15 cellular contexts compared by ENCODE assay signal in the genomic region with DNA sequence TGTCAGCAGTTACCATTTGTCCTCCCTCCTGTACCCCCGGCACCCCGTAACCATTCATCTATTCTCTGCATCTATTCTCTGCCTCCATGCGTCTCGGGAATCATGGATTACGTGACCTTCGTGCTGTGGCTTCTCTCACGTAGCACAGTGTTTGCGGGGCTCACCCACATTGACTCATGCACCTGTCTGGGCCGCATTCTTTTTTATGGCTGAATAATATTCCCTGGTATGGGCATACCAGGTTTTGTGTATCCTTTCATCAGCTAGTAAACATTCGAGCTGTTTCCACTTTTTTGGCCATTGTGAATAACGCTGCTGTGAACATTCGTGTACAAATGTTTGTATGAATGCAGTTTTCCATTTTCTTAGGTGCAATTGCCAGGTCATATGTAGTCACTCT. TPM values are rescaled to one million over a fixed set of nuclear protein-coding genes. Genes with fewer than 3 reads are reported as not detected.
A peak's percentile ranks its signal among the peaks of the same experiment; 100 is the strongest.
DNase-seq lines count a peak whose midpoint lies in the region; FAIRE-seq and TF ChIP-seq lines count a peak whose summit lies in the region.
"Had no signal": no experiment of that assay in that cellular context is flagged by ENCODE, and none has a peak within 500 bp of the region (broad histone marks: within the 10 kb centered on the region; RNA-seq: fewer than 3 reads in every experiment).

No MANE protein-coding gene starts in this region.

- TF ChIP-seq POLR2A in H1 (IDR thresholded peaks at IDR 0.05; ENCODE audit: control extremely low read depth in 1 of 2, low read depth in 2 of 2, low read length in 2 of 2) (no peak), sigmoid colon (IDR thresholded peaks at IDR 0.05) (no peak)

- no peak overlapping the region for H2BK15ac ChIP-seq in H1 (ENCODE audit: low read length)

- TF ChIP-seq EP300 in H1 (IDR thresholded peaks at IDR 0.05; ENCODE audit: borderline replicate concordance in 1 of 2, low read depth in 2 of 2, low read length in 2 of 2) (no peak), sigmoid colon (IDR thresholded peaks at IDR 0.05) (no peak)

- no peak overlapping the region for H3K23ac ChIP-seq in H1 (ENCODE audit: insufficient read length)

- peak overlapping the region; percentile 16 for H3K56ac ChIP-seq in H1 (replicated peaks; ENCODE audit: insufficient read length, low read depth, low read length)

- no peak overlapping the region for H4K91ac ChIP-seq in H1 (replicated peaks; ENCODE audit: insufficient read length, low read length)

- no peaks in the 10 kb centered on the region; the same call in 1 of the 2 replicates for H3K36me3 Mint-ChIP-seq in HFFc6 (ENCODE audit: low read depth)

- no peaks in the 10 kb centered on the region for H3K27me3 Mint-ChIP-seq in HFFc6 (ENCODE audit: insufficient read depth)
- H3K27me3 Mint-ChIP-seq: CD8-positive, alpha-beta memory T cell had no signal

- no peak overlapping the region for H2BK20ac ChIP-seq in H1 (ENCODE audit: low read length)

- TF ChIP-seq RAD21 in H1 (IDR thresholded peaks at IDR 0.05 in 1 of 2, conservative IDR thresholded peaks at IDR 0.05 in 1 of 2; ENCODE audit: low read depth in 2 of 2, low read length in 2 of 2) = no peak

- H3K79me1 ChIP-seq in H1 (ENCODE audit: low read depth, low read length) = peaks cover 24% of the 10 kb centered on the region

- H3K4me1 ChIP-seq in HEK293 (ENCODE audit: control insufficient read depth, insufficient read depth, low read length) = no peaks in the 10 kb centered on the region
- peaks cover 0 to 7% (median 1%) of the 10 kb centered on the region in 4 experiments; a peak in 4 of 7 replicates for H3K4me1 ChIP-seq in H1 (replicated peaks in 1 of 4; ENCODE audit: control insufficient read depth in 3 of 4, insufficient read depth in 4 of 4, low read length in 3 of 4)
- peaks cover 0 to 9% (median 4%) of the 10 kb centered on the region in 4 donors for H3K4me1 ChIP-seq in sigmoid colon
- H3K4me1 ChIP-seq: Caco-2 had no signal

- H3K9me3 ChIP-seq in HEK293 (ENCODE audit: control insufficient read depth, insufficient read depth, low read depth, low read length) (no peaks in the 10 kb centered on the region), SU-DHL-6 (ENCODE audit: insufficient read depth, low read length) (no peaks in the 10 kb centered on the region), H1 (ENCODE audit: insufficient read depth in 2 of 2, low read depth in 1 of 2, low read length in 1 of 2) (no peaks in the 10 kb centered on the region), sigmoid colon (no peaks in the 10 kb centered on the region)
- H3K9me3 ChIP-seq: Caco-2 had no signal

- H4K20me1 ChIP-seq in SU-DHL-6 (ENCODE audit: low read depth, low read length) = peaks cover 5% of the 10 kb centered on the region; the same call in 1 of the 2 replicates
- H4K20me1 ChIP-seq in H1 (replicated peaks in 1 of 2; ENCODE audit: control insufficient read depth in 1 of 2, insufficient read depth in 2 of 2, low read length in 2 of 2) = peaks cover 20 to 33% of the 10 kb centered on the region in 2 experiments

- H3K27ac Mint-ChIP-seq in HFFc6 = no peak overlapping the region

- no peak overlapping the region for H2AFZ ChIP-seq in SU-DHL-6 (ENCODE audit: low read depth, low read length, severe bottlenecking)
- no peak overlapping the region for H2AFZ ChIP-seq in H1 (ENCODE audit: low read length)

- H4K5ac ChIP-seq in H1 (ENCODE audit: insufficient read length, low read depth, low read length) = no peak overlapping the region

- TF ChIP-seq CTCF in HEK293 (tag by site-specific recombination; IDR thresholded peaks at IDR 0.05) (no peak), SU-DHL-6 (IDR thresholded peaks at IDR 0.05; ENCODE audit: insufficient read depth, low read length, poor library complexity, severe bottlenecking) (no peak), H1 (IDR thresholded peaks at IDR 0.05; ENCODE audit: control extremely low read depth in 1 of 3, insufficient read depth in 1 of 3, low read depth in 1 of 3, low read length in 3 of 3) (no peak), sigmoid colon (IDR thresholded peaks at IDR 0.05) (no peak), HFFc6 (IDR thresholded peaks at IDR 0.05) (no peak)

- no peaks in the 10 kb centered on the region for H3K9me2 ChIP-seq in SU-DHL-6 (replicated peaks; ENCODE audit: insufficient read depth, low read length)

- H2BK12ac ChIP-seq in H1 (ENCODE audit: low read depth, low read length) = no peak overlapping the region

- no peaks in the 10 kb centered on the region; the same call in 1 of the 2 replicates for H3K23me2 ChIP-seq in H1 (ENCODE audit: low read depth, low read length)

- peaks cover 27% of the 10 kb centered on the region for H3F3A ChIP-seq in SU-DHL-6 (ENCODE audit: insufficient read depth)

- H4K8ac ChIP-seq in H1 (ENCODE audit: extremely low read depth, insufficient read depth, low read length) = no peak overlapping the region

- H3K36me3 ChIP-seq in HEK293 (ENCODE audit: control insufficient read depth in 2 of 2, insufficient read depth in 1 of 2, low read length in 2 of 2) (no peaks in the 10 kb centered on the region; a peak in 1 of 3 replicates), SU-DHL-6 (ENCODE audit: low read length) (peaks cover 5% of the 10 kb centered on the region), H1 (ENCODE audit: control insufficient read depth in 2 of 4, insufficient read depth in 4 of 4, low read length in 3 of 4) (no peaks in the 10 kb centered on the region; a peak in 1 of 8 replicates), sigmoid colon (no peaks in the 10 kb centered on the region)

- H3K27ac ChIP-seq in HEK293 (ENCODE audit: extremely low read depth, low read depth, low read length) (no peak overlapping the region), SU-DHL-6 (ENCODE audit: low read depth, low read length) (peak overlapping the region; percentile 83; the same call in 1 of the 2 replicates), H1 (ENCODE audit: low read depth, low read length) (no peak overlapping the region), sigmoid colon (no peak overlapping the region)
- H3K27ac ChIP-seq: BLaER1 had no signal

- 96% methylated on average over 12 of the region's 12 CpGs; no CpG with 5 or more reads in 1 of the 2 experiments for WGBS in H1 (ENCODE audit: extremely low coverage in 1 of 2, insufficient coverage in 1 of 2, insufficient read length in 1 of 2, insufficient replicate concordance in 2 of 2, low coverage in 1 of 2, low lambda C conversion rate in 2 of 2, missing lambda C conversion rate in 1 of 2), 2 experiments
- WGBS in sigmoid colon, 2 donors = 96 to 98% methylated on average over 12 of the region's 12 CpGs

- CTCF ChIA-PET in HEK293 (lab: Yijun Ruan, JAX) = no interaction called here
- CTCF ChIA-PET in H1 (lab: Charles Lee; ENCODE audit: partially characterized antibody) = interaction anchor here (1.7 kb wide), 1 partner anchor 151 kb away, joined by 4 read pairs; no protein-coding TSS in a partner anchor

- H3K9ac ChIP-seq in SU-DHL-6 (ENCODE audit: low read length) (no peak overlapping the region), H1 (replicated peaks in 1 of 4; ENCODE audit: extremely low read depth in 1 of 4, low read depth in 3 of 4, low read length in 3 of 4) (no peak overlapping the region)
- H3K9ac ChIP-seq: BLaER1 had no signal

- no peak overlapping the region for H2BK120ac ChIP-seq in H1 (replicated peaks; ENCODE audit: low read depth, low read length)

- no peak overlapping the region for H3K4me3 Mint-ChIP-seq in HFFc6
- H3K4me3 Mint-ChIP-seq: CD8-positive, alpha-beta memory T cell had no signal

- no peaks in the 10 kb centered on the region for H3K27me3 ChIP-seq in SU-DHL-6 (ENCODE audit: low read length)
- no peaks in the 10 kb centered on the region for H3K27me3 ChIP-seq in H1 (replicated peaks in 1 of 4; ENCODE audit: control insufficient read depth in 3 of 4, extremely low read depth in 1 of 4, insufficient read depth in 3 of 4, low read length in 3 of 4)
- no peaks in the 10 kb centered on the region for H3K27me3 ChIP-seq in sigmoid colon
- H3K27me3 ChIP-seq: BLaER1 had no signal

- POLR2A ChIA-PET in HEK293 (lab: Yijun Ruan, JAX) (no interaction called here), H1 (lab: Charles Lee; ENCODE audit: partially characterized antibody) (interaction anchor here (0.9 kb wide), 1 partner anchor 101 kb away, joined by 3 read pairs; no protein-coding TSS in a partner anchor)

- no peaks in the 10 kb centered on the region for H3K9me3 Mint-ChIP-seq in HFFc6
- H3K9me3 Mint-ChIP-seq: CD8-positive, alpha-beta memory T cell had no signal

- H3K14ac ChIP-seq in H1 (ENCODE audit: insufficient read length) = no peak overlapping the region

- H3K4me3 ChIP-seq in HEK293 (ENCODE audit: low read depth, low read length) = no peak overlapping the region
- H3K4me3 ChIP-seq in SU-DHL-6 (ENCODE audit: insufficient read depth, low read length, poor library complexity, severe bottlenecking) = no peak overlapping the region
- no peak overlapping the region for H3K4me3 ChIP-seq in H1 (ENCODE audit: extremely low read depth in 1 of 4, insufficient read depth in 2 of 4, low read depth in 3 of 4, low read length in 4 of 4)
- no peak overlapping the region for H3K4me3 ChIP-seq in sigmoid colon
- H3K4me3 ChIP-seq: BLaER1 had no signal

- no peak overlapping the region for H2BK5ac ChIP-seq in H1 (ENCODE audit: low read depth, low read length)

- intact Hi-C loops in sigmoid colon (cut with DNase I) = no loop called here

- H3K18ac ChIP-seq in H1 (ENCODE audit: extremely low read depth, low read length) = no peak overlapping the region

- H2AK5ac ChIP-seq in H1 (ENCODE audit: low read depth, low read length) = no peak overlapping the region

- H3K79me2 ChIP-seq in SU-DHL-6 (ENCODE audit: insufficient read depth, low read length) (peaks cover 100% of the 10 kb centered on the region), H1 (ENCODE audit: control insufficient read depth in 1 of 2, insufficient read depth in 2 of 2, low read length in 2 of 2) (peaks cover 44 to 98% of the 10 kb centered on the region in 2 experiments)

- H3K4me1 Mint-ChIP-seq in HFFc6 (ENCODE audit: low read depth) = no peaks in the 10 kb centered on the region

- H3K4ac ChIP-seq in H1 (replicated peaks; ENCODE audit: insufficient read length, low read depth, low read length) = no peak overlapping the region

- no peak for DNase-seq in H1 (ENCODE audit: low read depth in 1 of 2, low spot score in 2 of 2)
- peak; percentile 33 for DNase-seq in sigmoid colon
- DNase-seq in NCI-H2227 treated with DMSO at 0.1 percent for 48 hours (lab: John Stamatoyannopoulos, UW) = no peak
- DNase-seq in NCI-H82 treated with DMSO at 0.1 percent for 48 hours (lab: John Stamatoyannopoulos, UW; ENCODE audit: unreplicated experiment) = no peak
- no peak for DNase-seq in HFFc6
- DNase-seq in amniotic stem cell (lab: John Stamatoyannopoulos, UW) = no peak
- DNase-seq: Caco-2; CD8-positive, alpha-beta memory T cell; DMS53; GF-D8 had no signal

- H3K4me2 ChIP-seq in SU-DHL-6 (ENCODE audit: low read depth, low read length, poor library complexity, severe bottlenecking) = peak overlapping the region; percentile 79
- H3K4me2 ChIP-seq in H1 (ENCODE audit: insufficient read depth in 1 of 2, low read depth in 2 of 2, low read length in 2 of 2) = no peak overlapping the region
- H3K4me2 ChIP-seq: BLaER1 had no signal

- no peak for FAIRE-seq in H1 (lab: Jason Lieb, UNC)
- FAIRE-seq: HepG2, HTR-8/SVneo had no signal

RNA-seq across cellular contexts. Expression of a gene that starts 17.7 kb away (rescaled TPM):
- total RNA-seq in H1 (2021; fragmentation: NEBNext Ultra II Directional; extraction: Animal tissue kit (Norgen Biotek cat#: 25700)) = 53.8 and 65.9 TPM in 2 replicates
- 21.6 and 33.1 TPM in 2 replicates for polyA plus RNA-seq in H1 (2011; rRNA removed)
- 17.0 TPM for polyA plus RNA-seq in H1 (2011; cell fraction: cytosol; rRNA removed)
- polyA plus RNA-seq in H1 (2011; cell fraction: nucleus; rRNA removed) = 36.0 TPM
- 21.0 to 31.0 TPM (median 29.1 TPM) in 4 replicates for polyA plus RNA-seq in H1 (2012, experiment 1 of 2)
- 18.8 TPM for polyA plus RNA-seq in H1 (2012, experiment 2 of 2)
- 32.6 TPM for polyA plus RNA-seq in H1 (2013, experiment 1 of 2)
- polyA plus RNA-seq in H1 (2013, experiment 2 of 2) = 35.1 TPM
- 34.6 and 44.1 TPM in 2 replicates for polyA minus RNA-seq in H1 (2011; rRNA and poly(A)+ RNA removed)
- 30.0 TPM for polyA minus RNA-seq in H1 (2011; cell fraction: cytosol; rRNA and poly(A)+ RNA removed)
- polyA minus RNA-seq in H1 (2011; cell fraction: nucleus; rRNA and poly(A)+ RNA removed) = 71.2 TPM
- total RNA-seq in sigmoid colon = 100 to 1,000 TPM in 2 of 4 donors, 10 to 100 TPM in 2; 47.4 to 127 (median 79.0) TPM
- polyA plus RNA-seq in sigmoid colon = 10 to 100 TPM; 46.7 to 49.9 (median 47.2) TPM
- total RNA-seq in HFFc6 (2021; fragmentation: NEBNext Ultra II Directional; extraction: Animal tissue kit (Norgen Biotek cat#: 25700)) = 10 to 100 TPM; 46.9 to 64.2 (median 51.6) TPM
